17 cellular contexts compared by ENCODE assay signal in the genomic region with DNA sequence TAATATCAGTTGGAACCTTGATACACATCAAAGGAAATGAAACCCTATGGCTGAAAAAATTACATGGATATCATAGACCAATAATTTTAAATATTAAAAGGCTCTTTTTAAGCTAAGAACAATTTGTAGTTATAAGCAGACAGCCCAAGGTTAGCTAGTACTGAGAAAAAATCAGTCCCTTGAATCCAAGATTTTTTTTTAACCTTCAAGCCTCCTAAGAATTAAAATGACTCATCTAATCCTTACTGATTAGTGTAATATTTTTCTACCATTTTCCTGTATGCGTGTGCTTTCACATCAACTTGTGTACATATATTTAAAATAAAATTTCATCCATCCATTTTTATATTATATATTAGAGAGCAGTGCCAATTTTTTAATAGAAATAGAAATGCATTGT.
"Had no signal": no experiment of that assay in that cellular context is flagged by ENCODE, and none has a peak within 500 bp of the region (broad histone marks: within the 10 kb centered on the region; RNA-seq: fewer than 3 reads in every experiment).

No MANE protein-coding gene starts in this region.

- H3K9me3 ChIP-seq: lower lobe of right lung, prostate gland, right lobe of liver, testis had no signal

- H3K27me3 ChIP-seq: body of pancreas, right lobe of liver, spleen, testis had no signal

- H3K4me1 ChIP-seq: body of pancreas, lower lobe of right lung, prostate gland, right lobe of liver, spleen, testis had no signal

- DNase-seq: activated CD4-positive, alpha-beta T cell treated with anti-CD3 and anti-CD28 coated beads for 4 hours; activated CD8-positive, alpha-beta T cell treated with anti-CD3 and anti-CD28 coated beads for 36 hours; activated effector memory CD4-positive, alpha-beta T cell treated with Interleukin-2 at 50 U/mL for 16 hours; activated T-cell treated with anti-CD3 and anti-CD28 coated beads, Interleukin-2, amount 50 U/mL, for 4 hours; amniotic stem cell; body of pancreas; central memory CD4-positive, alpha-beta T cell; effector CD8-positive, alpha-beta T cell; head of caudate nucleus; left cardiac atrium; lower lobe of right lung; midbrain; right lobe of liver; spleen; T-helper 17 cell; testis had no signal

- H3K27ac ChIP-seq: body of pancreas, lower lobe of right lung, prostate gland, right lobe of liver, spleen, testis had no signal

- H3K36me3 ChIP-seq: lower lobe of right lung, prostate gland, right lobe of liver, spleen had no signal

- H3K4me3 ChIP-seq: body of pancreas, lower lobe of right lung, prostate gland, right lobe of liver, spleen, testis had no signal

- ATAC-seq: activated CD8-positive, alpha-beta T cell treated with anti-CD3 and anti-CD28 coated beads for 36 hours; activated T-cell treated with anti-CD3 and anti-CD28 coated beads, Interleukin-2, amount 50 U/mL, for 4 hours; body of pancreas; left cardiac atrium; lower lobe of right lung; right lobe of liver; T-helper 17 cell had no signal
